Comparison of ENCODE assay signal across 1 cellular context in genomic region chr5:111512406-111513174, GRCh38.
TF ChIP-seq lines count a peak whose summit lies in the region.

STARD4 (minus strand) TSS chr5:111512535; CDS start chr5:111507433, 5,102 bp downstream.

TF ChIP-seq in HCT116, 20 proteins besides CTCF, POLR2A, EP300 and RAD21 (continued from another document):
- TF ChIP-seq REST (IDR thresholded peaks at IDR 0.05; ENCODE audit: low read depth) = no peak
- TF ChIP-seq EZH2phosphoT487 (IDR thresholded peaks at IDR 0.05; ENCODE audit: borderline replicate concordance) = no peak
- TF ChIP-seq ATF3 (IDR thresholded peaks at IDR 0.05) = no peak
- TF ChIP-seq YY1 (IDR thresholded peaks at IDR 0.05; ENCODE audit: extremely low read depth, insufficient replicate concordance, low read depth, low read length) = peak; percentile 76
- no peak for TF ChIP-seq FOSL1 (IDR thresholded peaks at IDR 0.05; ENCODE audit: low read depth)
- peak; percentile 91 for TF ChIP-seq SP1 (IDR thresholded peaks at IDR 0.05; ENCODE audit: low read depth)
